ENCODE assay signal across 1 cellular context in the genomic region with DNA sequence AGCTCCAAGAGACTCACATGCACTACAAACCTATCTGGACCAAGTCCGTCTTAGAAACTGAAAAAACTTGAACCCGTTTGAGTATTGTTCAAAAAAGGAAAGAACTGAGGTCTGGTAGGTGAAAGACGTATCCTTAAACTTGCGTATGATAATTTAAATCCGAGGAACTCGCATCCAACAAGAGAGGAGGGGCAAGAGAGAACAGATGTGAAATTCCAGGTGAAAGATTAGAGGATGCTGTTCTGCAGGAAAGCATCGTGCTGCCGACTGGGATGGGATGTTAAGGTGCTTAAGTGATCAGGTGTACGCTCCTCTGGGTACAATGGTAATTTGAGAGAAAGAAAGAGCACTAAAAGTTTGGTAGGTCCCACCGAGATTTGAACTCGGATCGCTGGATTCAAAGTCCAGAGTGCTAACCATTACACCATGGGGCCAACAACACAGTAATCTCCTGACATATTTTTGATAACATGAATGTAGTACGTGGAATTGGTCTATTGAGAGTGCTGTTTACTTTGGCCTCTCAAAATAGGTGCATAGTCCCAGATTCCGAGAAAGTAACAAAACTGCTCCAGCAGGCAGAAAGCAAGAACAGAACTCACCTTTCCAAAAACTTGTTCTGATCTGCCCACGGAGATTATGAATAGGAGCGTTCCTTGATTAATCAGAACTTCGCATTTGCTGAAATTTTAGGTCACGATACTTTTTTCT.
A peak's percentile ranks its signal among the peaks of the same experiment; 100 is the strongest.
TF ChIP-seq lines count a peak whose summit lies in the region.

No MANE protein-coding gene starts in this region.

TF ChIP-seq in K562, 482 proteins besides CTCF, POLR2A, EP300 and RAD21 (continued from another document and continues in another):
- TF ChIP-seq, protein P1, sequence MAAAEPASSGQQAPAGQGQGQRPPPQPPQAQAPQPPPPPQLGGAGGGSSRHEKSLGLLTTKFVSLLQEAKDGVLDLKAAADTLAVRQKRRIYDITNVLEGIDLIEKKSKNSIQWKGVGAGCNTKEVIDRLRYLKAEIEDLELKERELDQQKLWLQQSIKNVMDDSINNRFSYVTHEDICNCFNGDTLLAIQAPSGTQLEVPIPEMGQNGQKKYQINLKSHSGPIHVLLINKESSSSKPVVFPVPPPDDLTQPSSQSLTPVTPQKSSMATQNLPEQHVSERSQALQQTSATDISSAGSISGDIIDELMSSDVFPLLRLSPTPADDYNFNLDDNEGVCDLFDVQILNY (CRISPR knock-in tag; IDR thresholded peaks at IDR 0.05), result 0 out of 2 replicates have a peak, but pooled peaks have one; percentile 17
- TF ChIP-seq ZBTB8A (IDR thresholded peaks at IDR 0.05; ENCODE audit: partially characterized antibody) (peak; percentile 16), ARID4B (CRISPR knock-in tag; IDR thresholded peaks at IDR 0.05) (0 out of 2 replicates have a peak, but pooled peaks have one; percentile 57), CEBPG (CRISPR knock-in tag; IDR thresholded peaks at IDR 0.05) (no peak), CEBPG (tag; conservative IDR thresholded peaks at IDR 0.05 in 1 of 2, IDR thresholded peaks at IDR 0.05 in 1 of 2) (peak in 1 of 2 experiments; percentile 43; a peak in 1 of 4 replicates), ZBTB7A (IDR thresholded peaks at IDR 0.05; ENCODE audit: borderline replicate concordance, control insufficient read depth, low read depth, low read length) (no peak), HLTF (IDR thresholded peaks at IDR 0.05) (peak; percentile 73; the same call in 1 of the 2 replicates), PBX2 (CRISPR knock-in tag; IDR thresholded peaks at IDR 0.05; ENCODE audit: low read depth) (no peak), PBX2 (tag; conservative IDR thresholded peaks at IDR 0.05; ENCODE audit: low read depth) (peak; percentile 26; the same call in 1 of the 2 replicates), SRSF7 (optimal IDR thresholded peaks at IDR 0.05; ENCODE audit: low read depth, low read length) (no peak), RBM17 (IDR thresholded peaks at IDR 0.05; ENCODE audit: borderline replicate concordance, low read depth, low read length) (no peak), HINFP (tag; conservative IDR thresholded peaks at IDR 0.05; ENCODE audit: low read depth) (0 out of 2 replicates have a peak, but pooled peaks have one; percentile 14), BRD9 (IDR thresholded peaks at IDR 0.05; ENCODE audit: low read depth, partially characterized antibody) (peak; percentile 90), ZNF280B (CRISPR knock-in tag; IDR thresholded peaks at IDR 0.05) (no peak), ZNF197 (CRISPR knock-in tag; IDR thresholded peaks at IDR 0.05; ENCODE audit: low read depth) (no peak), PCBP2 (IDR thresholded peaks at IDR 0.05; ENCODE audit: low read depth, low read length, poor library complexity, severe bottlenecking) (no peak), E4F1 (CRISPR knock-in tag; IDR thresholded peaks at IDR 0.05; ENCODE audit: borderline replicate concordance) (no peak), SOX6 (IDR thresholded peaks at IDR 0.05) (peak; percentile 79), GTF3C2 (IDR thresholded peaks at IDR 0.05; ENCODE audit: borderline replicate concordance, extremely low read depth, insufficient read length) (peak; percentile 99), ESRRB (CRISPR knock-in tag; IDR thresholded peaks at IDR 0.05; ENCODE audit: borderline replicate concordance) (0 out of 2 replicates have a peak, but pooled peaks have one; percentile 8), ZNF740 (CRISPR knock-in tag; IDR thresholded peaks at IDR 0.05) (no peak), ZNF740 (tag; IDR thresholded peaks at IDR 0.05) (no peak)
- TF ChIP-seq, protein P2, sequence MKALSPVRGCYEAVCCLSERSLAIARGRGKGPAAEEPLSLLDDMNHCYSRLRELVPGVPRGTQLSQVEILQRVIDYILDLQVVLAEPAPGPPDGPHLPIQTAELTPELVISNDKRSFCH (CRISPR knock-in tag; IDR thresholded peaks at IDR 0.05), result no peak
- TF ChIP-seq, protein P2 (tag; IDR thresholded peaks at IDR 0.05), result peak; percentile 58; the same call in 1 of the 2 replicates
- TF ChIP-seq, protein P3, sequence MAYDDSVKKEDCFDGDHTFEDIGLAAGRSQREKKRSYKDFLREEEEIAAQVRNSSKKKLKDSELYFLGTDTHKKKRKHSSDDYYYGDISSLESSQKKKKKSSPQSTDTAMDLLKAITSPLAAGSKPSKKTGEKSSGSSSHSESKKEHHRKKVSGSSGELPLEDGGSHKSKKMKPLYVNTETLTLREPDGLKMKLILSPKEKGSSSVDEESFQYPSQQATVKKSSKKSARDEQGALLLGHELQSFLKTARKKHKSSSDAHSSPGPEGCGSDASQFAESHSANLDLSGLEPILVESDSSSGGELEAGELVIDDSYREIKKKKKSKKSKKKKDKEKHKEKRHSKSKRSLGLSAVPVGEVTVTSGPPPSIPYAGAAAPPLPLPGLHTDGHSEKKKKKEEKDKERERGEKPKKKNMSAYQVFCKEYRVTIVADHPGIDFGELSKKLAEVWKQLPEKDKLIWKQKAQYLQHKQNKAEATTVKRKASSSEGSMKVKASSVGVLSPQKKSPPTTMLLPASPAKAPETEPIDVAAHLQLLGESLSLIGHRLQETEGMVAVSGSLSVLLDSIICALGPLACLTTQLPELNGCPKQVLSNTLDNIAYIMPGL (CRISPR knock-in tag; IDR thresholded peaks at IDR 0.05), result peak; percentile 93; the same call in 1 of the 2 replicates
- TF ChIP-seq, protein P4, sequence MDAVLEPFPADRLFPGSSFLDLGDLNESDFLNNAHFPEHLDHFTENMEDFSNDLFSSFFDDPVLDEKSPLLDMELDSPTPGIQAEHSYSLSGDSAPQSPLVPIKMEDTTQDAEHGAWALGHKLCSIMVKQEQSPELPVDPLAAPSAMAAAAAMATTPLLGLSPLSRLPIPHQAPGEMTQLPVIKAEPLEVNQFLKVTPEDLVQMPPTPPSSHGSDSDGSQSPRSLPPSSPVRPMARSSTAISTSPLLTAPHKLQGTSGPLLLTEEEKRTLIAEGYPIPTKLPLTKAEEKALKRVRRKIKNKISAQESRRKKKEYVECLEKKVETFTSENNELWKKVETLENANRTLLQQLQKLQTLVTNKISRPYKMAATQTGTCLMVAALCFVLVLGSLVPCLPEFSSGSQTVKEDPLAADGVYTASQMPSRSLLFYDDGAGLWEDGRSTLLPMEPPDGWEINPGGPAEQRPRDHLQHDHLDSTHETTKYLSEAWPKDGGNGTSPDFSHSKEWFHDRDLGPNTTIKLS (IDR thresholded peaks at IDR 0.05; ENCODE audit: borderline replicate concordance, low read depth), result 0 out of 2 replicates have a peak, but pooled peaks have one; percentile 43
